ENCODE assay signal across 11 cellular contexts in the genomic region with DNA sequence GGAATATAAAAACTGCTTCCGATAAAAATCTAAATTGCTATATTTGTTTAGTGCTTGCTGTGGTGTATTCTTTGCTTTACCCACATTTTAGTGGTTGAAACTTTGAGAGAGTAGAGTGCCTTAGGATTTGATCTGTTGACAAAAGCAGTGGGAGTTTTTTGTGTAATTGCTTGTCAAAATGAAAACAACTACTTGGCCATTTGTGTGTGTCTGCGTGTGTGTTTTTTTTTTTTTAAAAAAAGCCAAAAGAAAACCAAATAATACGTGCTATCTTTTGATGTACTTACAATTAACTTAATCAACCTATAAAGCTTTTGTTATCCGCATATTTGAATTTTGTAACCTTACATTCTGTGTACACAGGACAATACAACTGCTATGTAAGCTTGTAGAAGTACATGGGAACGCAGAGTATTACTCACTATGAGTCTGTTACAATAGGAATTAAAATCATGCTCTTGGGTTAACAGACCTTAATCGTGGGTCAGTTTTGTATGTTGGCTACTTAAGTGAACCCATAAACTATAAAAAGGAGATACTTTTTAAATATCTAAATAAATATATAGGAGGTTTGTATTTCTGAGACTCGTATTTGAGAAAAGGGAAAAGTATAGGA.
DNase-seq lines count a peak whose midpoint lies in the region; ATAC-seq, FAIRE-seq and TF ChIP-seq lines count a peak whose summit lies in the region.
"Had no signal": no experiment of that assay in that cellular context is flagged by ENCODE, and none has a peak within 500 bp of the region (broad histone marks: within the 10 kb centered on the region; RNA-seq: fewer than 3 reads in every experiment).

No MANE protein-coding gene starts in this region.

- H3K4me1 ChIP-seq in cardiac muscle cell (ENCODE audit: low read depth) (peaks cover 39% of the 10 kb centered on the region), muscle layer of duodenum (ENCODE audit: control insufficient read depth in 1 of 2, insufficient read depth in 2 of 2, low read length in 2 of 2) (peaks cover 10 to 42% of the 10 kb centered on the region in 2 donors)

- no peaks in the 10 kb centered on the region for H3K36me3 ChIP-seq in cardiac muscle cell
- no peaks in the 10 kb centered on the region for H3K36me3 ChIP-seq in muscle layer of duodenum (ENCODE audit: control insufficient read depth in 1 of 2, insufficient read depth in 2 of 2, low read length in 2 of 2)
- H3K36me3 ChIP-seq: HAP-1 had no signal

- no peaks in the 10 kb centered on the region for H3K9me3 ChIP-seq in cardiac muscle cell (ENCODE audit: low read depth)
- H3K9me3 ChIP-seq in muscle layer of duodenum (ENCODE audit: control insufficient read depth in 1 of 2, low read length in 2 of 2): no peaks in the 10 kb centered on the region
- H3K9me3 ChIP-seq: HAP-1 had no signal

- H3K27me3 ChIP-seq in cardiac muscle cell: no peaks in the 10 kb centered on the region
- H3K27me3 ChIP-seq in muscle layer of duodenum (ENCODE audit: low read depth, low read length): no peaks in the 10 kb centered on the region

- ATAC-seq in Right ventricle myocardium inferior (no peak), HG02759 (IDR thresholded peaks at IDR 0.05; ENCODE audit: unreplicated experiment) (no peak)
- ATAC-seq in activated CD4-positive, CD25-positive, alpha-beta regulatory T cell treated with anti-CD3 and anti-CD28 coated beads, Interleukin-2, amount 50 U/mL, for 24 hours: no peak
- ATAC-seq: stimulated activated naive CD8-positive, alpha-beta T cell treated with anti-CD3 and anti-CD28 coated beads, Interleukin-15, Interleukin-2, amounts not matched to agents 100 U/mL and 50 U/mL, for 24 hours had no signal

- TF ChIP-seq CTCF in cardiac muscle cell (IDR thresholded peaks at IDR 0.05; ENCODE audit: low read depth, low read length): no peak

- FAIRE-seq in endometrium (lab: Jason Lieb, UNC): peak; percentile 60

- intact Hi-C loops in Right ventricle myocardium inferior (cut with DNase I): loop anchor here (10.0 kb wide), 1 partner anchor 206 kb away; no protein-coding TSS in a partner anchor

- H3K4me3 ChIP-seq in cardiac muscle cell (no peak overlapping the region), muscle layer of duodenum (ENCODE audit: low read depth in 1 of 2, low read length in 2 of 2) (peak overlapping the region; percentile 40 to 43)

- H3K27ac ChIP-seq in cardiac muscle cell (peak overlapping the region; percentile 79), muscle layer of duodenum (ENCODE audit: low read length) (peak overlapping the region; percentile 65)

- DNase-seq in cardiac muscle cell (ENCODE audit: low read depth in 1 of 2, low spot score in 1 of 2) (peak in 1 of 2 donors; percentile 31), Right ventricle myocardium inferior (ENCODE audit: missing footprints) (no peak), NCI-H187 treated with DMSO at 0.1 percent for 48 hours (lab: John Stamatoyannopoulos, UW) (no peak), NOMO-1 treated with dmso at 0.1 percent for 144 hours (lab: John Stamatoyannopoulos, UW; ENCODE audit: unreplicated experiment) (no peak)
- DNase-seq: activated gamma-delta T cell; stimulated activated naive CD8-positive, alpha-beta T cell treated with anti-CD3 and anti-CD28 coated beads, Interleukin-15, Interleukin-2, amounts not matched to agents 100 U/mL and 50 U/mL, for 24 hours had no signal
